Comparison of ENCODE assay signal across 17 cellular contexts in genomic region chr3:190847423-190847822, GRCh38. TPM values are rescaled to one million over a fixed set of nuclear protein-coding genes. Genes with fewer than 3 reads are reported as not detected.
A peak's percentile ranks its signal among the peaks of the same experiment; 100 is the strongest.
DNase-seq lines count a peak whose midpoint lies in the region; ATAC-seq, FAIRE-seq and TF ChIP-seq lines count a peak whose summit lies in the region.
"Had no signal": no experiment of that assay in that cellular context is flagged by ENCODE, and none has a peak within 500 bp of the region (broad histone marks: within the 10 kb centered on the region; RNA-seq: fewer than 3 reads in every experiment).

No MANE protein-coding gene starts in this region.

- H3K4me1 Mint-ChIP-seq in GM23338 (peaks cover 20% of the 10 kb centered on the region), astrocyte (ENCODE audit: low read depth, unreplicated experiment) (peaks cover 19% of the 10 kb centered on the region)
- H3K4me1 Mint-ChIP-seq in activated CD8-positive, alpha-beta T cell treated with anti-CD3 and anti-CD28 coated beads, Interleukin-2, amount 10 ng/mL, durations not matched to agents 7 days and 5 days (ENCODE audit: low read depth): no peaks in the 10 kb centered on the region
- H3K4me1 Mint-ChIP-seq: CD4-positive, CD25-positive, alpha-beta regulatory T cell; IgD-negative memory B cell had no signal

- no peak for DNase-seq in GM23338 (ENCODE audit: low spot score)
- peak; percentile 26 for DNase-seq in astrocyte (ENCODE audit: low read depth)
- peak; percentile 49 for DNase-seq in kidney tubule cell (ENCODE audit: low spot score)
- DNase-seq in activated CD8-positive, alpha-beta T cell treated with anti-CD3 and anti-CD28 coated beads, Interleukin-2, amount 10 ng/mL, durations not matched to agents 7 days and 5 days: no peak
- no peak for DNase-seq in NCI-H1930 (lab: John Stamatoyannopoulos, UW)
- DNase-seq in GM19238 (ENCODE audit: insufficient read length, low spot score): no peak
- no peak for DNase-seq in left cardiac atrium
- DNase-seq: AML-193; CD4-positive, CD25-positive, alpha-beta regulatory T cell; DMS53; H7; KG1 had no signal

- POLR2A ChIA-PET in activated CD8-positive, alpha-beta T cell treated with anti-CD3 and anti-CD28 coated beads, Interleukin-2, amount 10 ng/mL, durations not matched to agents 7 days and 5 days (lab: Charles Lee): no interaction called here

- no peaks in the 10 kb centered on the region for H4K20me1 ChIP-seq in GM23338 (replicated peaks; ENCODE audit: insufficient read depth)
- no peaks in the 10 kb centered on the region for H4K20me1 ChIP-seq in astrocyte (ENCODE audit: insufficient read depth, low read length)
- H4K20me1 ChIP-seq: BLaER1 had no signal

- no peaks in the 10 kb centered on the region for H3K27me3 ChIP-seq in GM23338 (ENCODE audit: insufficient read depth)
- H3K27me3 ChIP-seq in astrocyte (ENCODE audit: insufficient read depth, low read length): no peaks in the 10 kb centered on the region
- H3K27me3 ChIP-seq: BLaER1 had no signal

- H3K9me3 Mint-ChIP-seq in GM23338: no peaks in the 10 kb centered on the region
- no peaks in the 10 kb centered on the region for H3K9me3 Mint-ChIP-seq in astrocyte (ENCODE audit: unreplicated experiment)
- H3K9me3 Mint-ChIP-seq in activated CD8-positive, alpha-beta T cell treated with anti-CD3 and anti-CD28 coated beads, Interleukin-2, amount 10 ng/mL, durations not matched to agents 7 days and 5 days (ENCODE audit: insufficient read depth): no peaks in the 10 kb centered on the region

- H3K9me2 ChIP-seq in GM23338 (ENCODE audit: insufficient read depth): no peaks in the 10 kb centered on the region

- no peak for ATAC-seq in GM23338
- ATAC-seq in activated CD8-positive, alpha-beta T cell treated with anti-CD3 and anti-CD28 coated beads, Interleukin-2, amount 10 ng/mL, durations not matched to agents 7 days and 5 days: no peak
- no peak for ATAC-seq in left cardiac atrium

- CTCF ChIA-PET in activated CD8-positive, alpha-beta T cell treated with anti-CD3 and anti-CD28 coated beads, Interleukin-2, amount 10 ng/mL, durations not matched to agents 7 days and 5 days (lab: Charles Lee): no interaction called here

- H3K27ac ChIP-seq in GM23338 (ENCODE audit: low read depth) (no peak overlapping the region), astrocyte (ENCODE audit: low read depth, low read length) (no peak overlapping the region)
- H3K27ac ChIP-seq: BLaER1 had no signal

- no peaks in the 10 kb centered on the region for H3F3A ChIP-seq in GM23338 (replicated peaks; ENCODE audit: low read depth)

- H3K27ac Mint-ChIP-seq in GM23338: peak overlapping the region; percentile 30
- H3K27ac Mint-ChIP-seq in astrocyte (ENCODE audit: unreplicated experiment): peak overlapping the region; percentile 60
- no peak overlapping the region for H3K27ac Mint-ChIP-seq in activated CD8-positive, alpha-beta T cell treated with anti-CD3 and anti-CD28 coated beads, Interleukin-2, amount 10 ng/mL, durations not matched to agents 7 days and 5 days
- H3K27ac Mint-ChIP-seq: CD4-positive, CD25-positive, alpha-beta regulatory T cell; IgD-negative memory B cell had no signal

- H3K4me3 ChIP-seq in GM23338 (no peak overlapping the region), astrocyte (ENCODE audit: insufficient read depth, low read depth, low read length) (no peak overlapping the region)
- H3K4me3 ChIP-seq: BLaER1 had no signal

- no peak overlapping the region for H3K4me2 ChIP-seq in GM23338
- H3K4me2 ChIP-seq in astrocyte (ENCODE audit: low read length): no peak overlapping the region
- H3K4me2 ChIP-seq: BLaER1 had no signal

- H2AFZ ChIP-seq in GM23338 (no peak overlapping the region), astrocyte (ENCODE audit: low read depth, low read length) (no peak overlapping the region)

- no peak for FAIRE-seq in astrocyte (lab: Jason Lieb, UNC)
- FAIRE-seq: G401.6, GM12891 had no signal

- H3K36me3 Mint-ChIP-seq in GM23338 (ENCODE audit: low read depth) (no peaks in the 10 kb centered on the region), astrocyte (ENCODE audit: low read depth, unreplicated experiment) (no peaks in the 10 kb centered on the region)
- H3K36me3 Mint-ChIP-seq in activated CD8-positive, alpha-beta T cell treated with anti-CD3 and anti-CD28 coated beads, Interleukin-2, amount 10 ng/mL, durations not matched to agents 7 days and 5 days (ENCODE audit: low read depth): no peaks in the 10 kb centered on the region
- H3K36me3 Mint-ChIP-seq: CD4-positive, CD25-positive, alpha-beta regulatory T cell; IgD-negative memory B cell had no signal

- intact Hi-C loops in left cardiac atrium (cut with DNase I): no loop called here

- TF ChIP-seq CTCF in GM23338 (conservative IDR thresholded peaks at IDR 0.05; ENCODE audit: low read depth in 2 of 2) (no peak), astrocyte (IDR thresholded peaks at IDR 0.05; ENCODE audit: insufficient read depth, low read depth, low read length) (no peak)

- H3K9me3 ChIP-seq in astrocyte (ENCODE audit: insufficient read depth, low read depth, low read length): no peaks in the 10 kb centered on the region
- H3K9me3 ChIP-seq: BLaER1 had no signal

- peaks cover 12% of the 10 kb centered on the region; the same call in 1 of the 2 replicates for H3K4me1 ChIP-seq in GM23338 (ENCODE audit: insufficient read depth)
- H3K4me1 ChIP-seq in astrocyte (ENCODE audit: insufficient read depth, low read length): no peaks in the 10 kb centered on the region
- H3K4me1 ChIP-seq: BLaER1 had no signal

- H3K79me2 ChIP-seq in GM23338 (replicated peaks; ENCODE audit: insufficient read depth): no peaks in the 10 kb centered on the region
- no peaks in the 10 kb centered on the region for H3K79me2 ChIP-seq in astrocyte (ENCODE audit: insufficient read depth, low read length)

- H3K4me3 Mint-ChIP-seq in GM23338 (no peak overlapping the region), astrocyte (ENCODE audit: unreplicated experiment) (no peak overlapping the region)
- no peak overlapping the region for H3K4me3 Mint-ChIP-seq in activated CD8-positive, alpha-beta T cell treated with anti-CD3 and anti-CD28 coated beads, Interleukin-2, amount 10 ng/mL, durations not matched to agents 7 days and 5 days
- H3K4me3 Mint-ChIP-seq: CD4-positive, CD25-positive, alpha-beta regulatory T cell; IgD-negative memory B cell had no signal

- H3K27me3 Mint-ChIP-seq in GM23338 (ENCODE audit: insufficient read depth, low read depth, poor library complexity): no peaks in the 10 kb centered on the region
- H3K27me3 Mint-ChIP-seq in astrocyte (ENCODE audit: low read depth, unreplicated experiment): no peaks in the 10 kb centered on the region
- H3K27me3 Mint-ChIP-seq in activated CD8-positive, alpha-beta T cell treated with anti-CD3 and anti-CD28 coated beads, Interleukin-2, amount 10 ng/mL, durations not matched to agents 7 days and 5 days (ENCODE audit: low read depth): no peaks in the 10 kb centered on the region
- H3K27me3 Mint-ChIP-seq: CD4-positive, CD25-positive, alpha-beta regulatory T cell had no signal

- H3K9ac ChIP-seq in astrocyte (ENCODE audit: low read length): no peak overlapping the region
- H3K9ac ChIP-seq: BLaER1 had no signal

- H3K36me3 ChIP-seq in GM23338 (ENCODE audit: insufficient read depth): no peaks in the 10 kb centered on the region
- H3K36me3 ChIP-seq in astrocyte (ENCODE audit: insufficient read depth, low read length): no peaks in the 10 kb centered on the region
- H3K36me3 ChIP-seq: BLaER1 had no signal

TF ChIP-seq in GM23338, 12 proteins besides CTCF, POLR2A, EP300 and RAD21 (continues in another document):
- TF ChIP-seq POLR2AphosphoS5 (IDR thresholded peaks at IDR 0.05; ENCODE audit: low read depth): no peak
- TF ChIP-seq STAT1 (IDR thresholded peaks at IDR 0.05; ENCODE audit: unreplicated experiment): no peak
- no peak for TF ChIP-seq EZH2 (IDR thresholded peaks at IDR 0.05; ENCODE audit: low read depth, unreplicated experiment)
- TF ChIP-seq, protein P1, sequence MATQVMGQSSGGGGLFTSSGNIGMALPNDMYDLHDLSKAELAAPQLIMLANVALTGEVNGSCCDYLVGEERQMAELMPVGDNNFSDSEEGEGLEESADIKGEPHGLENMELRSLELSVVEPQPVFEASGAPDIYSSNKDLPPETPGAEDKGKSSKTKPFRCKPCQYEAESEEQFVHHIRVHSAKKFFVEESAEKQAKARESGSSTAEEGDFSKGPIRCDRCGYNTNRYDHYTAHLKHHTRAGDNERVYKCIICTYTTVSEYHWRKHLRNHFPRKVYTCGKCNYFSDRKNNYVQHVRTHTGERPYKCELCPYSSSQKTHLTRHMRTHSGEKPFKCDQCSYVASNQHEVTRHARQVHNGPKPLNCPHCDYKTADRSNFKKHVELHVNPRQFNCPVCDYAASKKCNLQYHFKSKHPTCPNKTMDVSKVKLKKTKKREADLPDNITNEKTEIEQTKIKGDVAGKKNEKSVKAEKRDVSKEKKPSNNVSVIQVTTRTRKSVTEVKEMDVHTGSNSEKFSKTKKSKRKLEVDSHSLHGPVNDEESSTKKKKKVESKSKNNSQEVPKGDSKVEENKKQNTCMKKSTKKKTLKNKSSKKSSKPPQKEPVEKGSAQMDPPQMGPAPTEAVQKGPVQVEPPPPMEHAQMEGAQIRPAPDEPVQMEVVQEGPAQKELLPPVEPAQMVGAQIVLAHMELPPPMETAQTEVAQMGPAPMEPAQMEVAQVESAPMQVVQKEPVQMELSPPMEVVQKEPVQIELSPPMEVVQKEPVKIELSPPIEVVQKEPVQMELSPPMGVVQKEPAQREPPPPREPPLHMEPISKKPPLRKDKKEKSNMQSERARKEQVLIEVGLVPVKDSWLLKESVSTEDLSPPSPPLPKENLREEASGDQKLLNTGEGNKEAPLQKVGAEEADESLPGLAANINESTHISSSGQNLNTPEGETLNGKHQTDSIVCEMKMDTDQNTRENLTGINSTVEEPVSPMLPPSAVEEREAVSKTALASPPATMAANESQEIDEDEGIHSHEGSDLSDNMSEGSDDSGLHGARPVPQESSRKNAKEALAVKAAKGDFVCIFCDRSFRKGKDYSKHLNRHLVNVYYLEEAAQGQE (IDR thresholded peaks at IDR 0.05; ENCODE audit: unreplicated experiment): no peak
- TF ChIP-seq, protein P2, sequence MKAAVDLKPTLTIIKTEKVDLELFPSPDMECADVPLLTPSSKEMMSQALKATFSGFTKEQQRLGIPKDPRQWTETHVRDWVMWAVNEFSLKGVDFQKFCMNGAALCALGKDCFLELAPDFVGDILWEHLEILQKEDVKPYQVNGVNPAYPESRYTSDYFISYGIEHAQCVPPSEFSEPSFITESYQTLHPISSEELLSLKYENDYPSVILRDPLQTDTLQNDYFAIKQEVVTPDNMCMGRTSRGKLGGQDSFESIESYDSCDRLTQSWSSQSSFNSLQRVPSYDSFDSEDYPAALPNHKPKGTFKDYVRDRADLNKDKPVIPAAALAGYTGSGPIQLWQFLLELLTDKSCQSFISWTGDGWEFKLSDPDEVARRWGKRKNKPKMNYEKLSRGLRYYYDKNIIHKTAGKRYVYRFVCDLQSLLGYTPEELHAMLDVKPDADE (IDR thresholded peaks at IDR 0.05): no peak

RNA-seq across cellular contexts. Expression of gene GMNC, which starts 15.1 kb away (rescaled TPM):
- 0.31 and 0.47 TPM in 2 replicates for total RNA-seq in GM23338 (2014; rRNA removed; shearing (Covaris generic))
- 0.13 TPM in 1 of 2 replicates, not detected in the other for polyA plus RNA-seq in GM23338 (2016; fragmentation: Nextera tagmentation; extraction: Ambion mirVana)
- 0.62 and 0.75 TPM in 2 replicates for total RNA-seq in astrocyte
- not detected for total RNA-seq in activated CD8-positive, alpha-beta T cell treated with anti-CD3 and anti-CD28 coated beads, Interleukin-2, amount 10 ng/mL, durations not matched to agents 7 days and 5 days
- under 1 TPM; 0.32 to 0.34 TPM for total RNA-seq in left cardiac atrium
- total RNA-seq: CD4-positive, CD25-positive, alpha-beta regulatory T cell; HT-29 had no signal
- polyA plus RNA-seq: CD4-positive, CD25-positive, alpha-beta regulatory T cell; IgD-negative memory B cell had no signal

Comparison
In these comparisons a context has a peak if more than half of its experiments do, and no peak if none do; other contexts are left out.
1. DNase-seq: peak in astrocyte (single experiment) and kidney tubule cell (single experiment); none in GM23338 (single experiment), activated CD8-positive, alpha-beta T cell treated with anti-CD3 and anti-CD28 coated beads, Interleukin-2, amount 10 ng/mL, durations not matched to agents 7 days and 5 days (single experiment), NCI-H1930 (0 of 2), GM19238 (single experiment) and left cardiac atrium (single experiment).